18 cellular contexts compared by ENCODE assay signal in genomic region chr15:66408690-66409089, GRCh38. TPM values are rescaled to one million over a fixed set of nuclear protein-coding genes. Genes with fewer than 3 reads are reported as not detected.
DNase-seq lines count a peak whose midpoint lies in the region; ATAC-seq and TF ChIP-seq lines count a peak whose summit lies in the region.
"Had no signal": no experiment of that assay in that cellular context is flagged by ENCODE, and none has a peak within 500 bp of the region (broad histone marks: within the 10 kb centered on the region; RNA-seq: fewer than 3 reads in every experiment).

No MANE protein-coding gene starts in this region.

- H3K9ac ChIP-seq in IMR-90 (ENCODE audit: low read depth, low read length), result no peak overlapping the region

- no peaks in the 10 kb centered on the region for H3K36me3 ChIP-seq in IMR-90 (ENCODE audit: control insufficient read depth, insufficient read depth, low read length)
- H3K36me3 ChIP-seq: breast epithelium, tibial nerve had no signal

- TF ChIP-seq POLR2A in IMR-90 (IDR thresholded peaks at IDR 0.05; ENCODE audit: low read depth, low read length), result no peak

- no peak overlapping the region for H2AK5ac ChIP-seq in IMR-90 (ENCODE audit: low read depth, low read length)

- dilution Hi-C loops in IMR-90 (cut with HindIII; ENCODE audit: low sequenced_read_pairs, unreplicated experiment), result loop anchor here (25.0 kb wide), 1 partner anchor 96 kb away; no protein-coding TSS in a partner anchor

- no peak overlapping the region for H3K27ac ChIP-seq in CD4-positive, alpha-beta T cell (ENCODE audit: low read depth, low read length)
- no peak overlapping the region for H3K27ac ChIP-seq in IMR-90 (ENCODE audit: insufficient read depth, low read length)
- H3K27ac ChIP-seq: breast epithelium, epithelial cell of prostate, tibial nerve had no signal

- intact Hi-C loops in CD4-positive, alpha-beta T cell (cut with DNase I, micrococcal nuclease), result no loop called here
- intact Hi-C loops in IMR-90 (cut with micrococcal nuclease), result no loop called here

- H3K36me3 Mint-ChIP-seq in CD4-positive, alpha-beta T cell (ENCODE audit: low read depth), result no peaks in the 10 kb centered on the region
- peaks cover 6% of the 10 kb centered on the region for H3K36me3 Mint-ChIP-seq in nephron progenitor cell (ENCODE audit: low read depth)

- H4K8ac ChIP-seq in IMR-90 (ENCODE audit: low read depth in 2 of 2, low read length in 2 of 2), result no peak overlapping the region

- H2AFZ ChIP-seq in IMR-90 (replicated peaks; ENCODE audit: low read length, poor library complexity), result no peak overlapping the region

- no peaks in the 10 kb centered on the region for H3K9me3 Mint-ChIP-seq in CD4-positive, alpha-beta T cell
- peaks cover 6% of the 10 kb centered on the region for H3K9me3 Mint-ChIP-seq in nephron progenitor cell
- H3K9me3 Mint-ChIP-seq: activated CD4-positive, alpha-beta T cell treated with anti-CD3 and anti-CD28 coated beads, Interleukin-2, amount 10 ng/mL, durations not matched to agents 24 days and 14 days had no signal

- no peak overlapping the region for H4K91ac ChIP-seq in IMR-90 (ENCODE audit: insufficient read depth, low read depth, low read length)

- H3K9me3 ChIP-seq in CD4-positive, alpha-beta T cell (ENCODE audit: control insufficient read depth, low read length), result no peaks in the 10 kb centered on the region
- no peaks in the 10 kb centered on the region for H3K9me3 ChIP-seq in IMR-90 (ENCODE audit: control insufficient read depth, insufficient read depth, low read length)
- H3K9me3 ChIP-seq: breast epithelium, tibial nerve had no signal

- no peak overlapping the region for H2AK9ac ChIP-seq in IMR-90 (replicated peaks; ENCODE audit: low read depth, low read length, poor library complexity)

- no peak overlapping the region for H3K4me3 Mint-ChIP-seq in CD4-positive, alpha-beta T cell
- no peak overlapping the region for H3K4me3 Mint-ChIP-seq in nephron progenitor cell
- H3K4me3 Mint-ChIP-seq: activated CD4-positive, alpha-beta T cell treated with anti-CD3 and anti-CD28 coated beads, Interleukin-2, amount 10 ng/mL, durations not matched to agents 24 days and 14 days; activated CD8-positive, alpha-beta memory T cell treated with anti-CD3 and anti-CD28 coated beads, Interleukin-2, amount 10 ng/mL, durations not matched to agents 7 days and 5 days; stimulated activated naive CD8-positive, alpha-beta T cell treated with anti-CD3 and anti-CD28 coated beads, Interleukin-15, amount 100 ng/mL, for 72 hours had no signal

- H3K56ac ChIP-seq in IMR-90 (ENCODE audit: extremely low read depth, insufficient read depth, low read length), result no peak overlapping the region

- CTCF ChIA-PET in CD4-positive, alpha-beta T cell (lab: Charles Lee), result no interaction called here
- CTCF ChIA-PET in IMR-90 (lab: Yijun Ruan, JAX), result no interaction called here

- no peak for TF ChIP-seq RAD21 in IMR-90 (IDR thresholded peaks at IDR 0.05; ENCODE audit: low read length)

- H3K4me2 ChIP-seq in IMR-90 (ENCODE audit: low read depth, low read length), result no peak overlapping the region

- H2BK20ac ChIP-seq in IMR-90 (ENCODE audit: low read depth, low read length), result no peak overlapping the region

- H3K79me1 ChIP-seq in IMR-90 (ENCODE audit: low read depth in 1 of 2, low read length in 2 of 2), result peaks cover 45 to 95% of the 10 kb centered on the region in 2 experiments

- H2BK120ac ChIP-seq in IMR-90 (ENCODE audit: low read depth, low read length), result no peak overlapping the region

- in situ Hi-C loops in IMR-90 (cut with MboI; ENCODE audit: low sequenced_read_pairs), result no loop called here

- WGBS in IMR-90 (ENCODE audit: extremely low coverage in 2 of 2, insufficient read length in 1 of 2), 2 experiments, result 90% methylated on average over 3 of the region's 7 CpGs; no CpG with 5 or more reads in 1 of the 2 experiments

- H3K4me3 ChIP-seq in IMR-90 (ENCODE audit: insufficient read depth, low read depth, low read length), result no peak overlapping the region
- no peak overlapping the region for H3K4me3 ChIP-seq in fibroblast of the aortic adventitia (ENCODE audit: low read depth, low read length)
- H3K4me3 ChIP-seq: breast epithelium, tibial nerve had no signal

- no peak overlapping the region for H3K14ac ChIP-seq in IMR-90 (replicated peaks; ENCODE audit: low read depth, low read length)

- POLR2A ChIA-PET in CD4-positive, alpha-beta T cell (lab: Charles Lee), result no interaction called here
- POLR2A ChIA-PET in IMR-90 (lab: Charles Lee; ENCODE audit: unreplicated experiment), result no interaction called here

- H3K27ac Mint-ChIP-seq in CD4-positive, alpha-beta T cell, result peak overlapping the region; percentile 35
- H3K27ac Mint-ChIP-seq in nephron progenitor cell, result peak overlapping the region; percentile 75
- H3K27ac Mint-ChIP-seq: activated CD4-positive, alpha-beta T cell treated with anti-CD3 and anti-CD28 coated beads, Interleukin-2, amount 10 ng/mL, durations not matched to agents 24 days and 14 days; activated CD8-positive, alpha-beta memory T cell treated with anti-CD3 and anti-CD28 coated beads, Interleukin-2, amount 10 ng/mL, durations not matched to agents 7 days and 5 days had no signal

- no peaks in the 10 kb centered on the region for H3K27me3 ChIP-seq in CD4-positive, alpha-beta T cell (ENCODE audit: control insufficient read depth, insufficient read depth, low read length)
- no peaks in the 10 kb centered on the region for H3K27me3 ChIP-seq in IMR-90 (ENCODE audit: control insufficient read depth, insufficient read depth, low read length)
- H3K27me3 ChIP-seq: breast epithelium, tibial nerve had no signal

- no peak overlapping the region for H3K4ac ChIP-seq in IMR-90 (ENCODE audit: low read depth, low read length)

- H3K23ac ChIP-seq in IMR-90 (ENCODE audit: low read depth, low read length), result no peak overlapping the region; the same call in 1 of the 2 replicates

- peaks cover 90% of the 10 kb centered on the region for H3K4me1 Mint-ChIP-seq in CD4-positive, alpha-beta T cell (ENCODE audit: low read depth)
- H3K4me1 Mint-ChIP-seq in nephron progenitor cell, result peaks cover 58% of the 10 kb centered on the region

- H3K9me1 ChIP-seq in IMR-90 (ENCODE audit: insufficient read depth, low read length), result peaks cover 20% of the 10 kb centered on the region

- H4K20me1 ChIP-seq in IMR-90 (ENCODE audit: insufficient read depth, low read length), result peaks cover 92% of the 10 kb centered on the region

- ATAC-seq in CD4-positive, alpha-beta T cell (ENCODE audit: poor library complexity), result no peak
- ATAC-seq in IMR-90 (ENCODE audit: low read depth), result no peak
- ATAC-seq: activated CD8-positive, alpha-beta memory T cell treated with anti-CD3 and anti-CD28 coated beads, Interleukin-2, amount 10 ng/mL, durations not matched to agents 7 days and 5 days; stimulated activated naive CD8-positive, alpha-beta T cell treated with anti-CD3 and anti-CD28 coated beads, Interleukin-15, amount 100 ng/mL, for 72 hours had no signal

- no peak overlapping the region for H3K18ac ChIP-seq in IMR-90 (ENCODE audit: low read depth, low read length)

- no peak for TF ChIP-seq CTCF in CD4-positive, alpha-beta T cell (IDR thresholded peaks at IDR 0.05)
- TF ChIP-seq CTCF in IMR-90 (conservative IDR thresholded peaks at IDR 0.05; ENCODE audit: low read depth, low read length) (no peak), fibroblast of the aortic adventitia (IDR thresholded peaks at IDR 0.05; ENCODE audit: insufficient read depth, low read length) (no peak), nephron progenitor cell (IDR thresholded peaks at IDR 0.05) (no peak)

- H3K27me3 Mint-ChIP-seq in CD4-positive, alpha-beta T cell, result no peaks in the 10 kb centered on the region
- peaks cover 4% of the 10 kb centered on the region for H3K27me3 Mint-ChIP-seq in nephron progenitor cell (ENCODE audit: low read depth, poor library complexity)
- H3K27me3 Mint-ChIP-seq: activated CD4-positive, alpha-beta T cell treated with anti-CD3 and anti-CD28 coated beads, Interleukin-2, amount 10 ng/mL, durations not matched to agents 24 days and 14 days; activated CD8-positive, alpha-beta memory T cell treated with anti-CD3 and anti-CD28 coated beads, Interleukin-2, amount 10 ng/mL, durations not matched to agents 7 days and 5 days; stimulated activated naive CD8-positive, alpha-beta T cell treated with anti-CD3 and anti-CD28 coated beads, Interleukin-15, amount 100 ng/mL, for 72 hours had no signal

- H2BK15ac ChIP-seq in IMR-90 (ENCODE audit: low read depth, low read length), result no peak overlapping the region

- H3K4me1 ChIP-seq in IMR-90 (ENCODE audit: control insufficient read depth, insufficient read depth, low read length), result peaks cover 12% of the 10 kb centered on the region
- H3K4me1 ChIP-seq: breast epithelium had no signal

- H2BK5ac ChIP-seq in IMR-90 (ENCODE audit: low read depth, low read length, poor library complexity, severe bottlenecking), result no peak overlapping the region

- BruUV-seq in IMR-90 (replicated peaks; lab: Mats Ljungman, UMichigan), result no TSS peak

- H4K5ac ChIP-seq in IMR-90 (ENCODE audit: low read depth, low read length), result no peak overlapping the region

- DNase-seq in CD4-positive, alpha-beta T cell, result no peak
- DNase-seq in IMR-90 (no peak), fibroblast of the aortic adventitia (ENCODE audit: low read depth) (peak; percentile 19), nephron progenitor cell (no peak), GF-D8 (lab: John Stamatoyannopoulos, UW) (no peak), activated gamma-delta T cell (lab: John Stamatoyannopoulos, UW) (no peak), AG08395 (ENCODE audit: low spot score) (no peak)
- DNase-seq: activated CD4-positive, alpha-beta T cell treated with anti-CD3 and anti-CD28 coated beads, Interleukin-2, amount 10 ng/mL, durations not matched to agents 24 days and 14 days; activated CD8-positive, alpha-beta memory T cell treated with anti-CD3 and anti-CD28 coated beads, Interleukin-2, amount 10 ng/mL, durations not matched to agents 7 days and 5 days; foreskin melanocyte; kidney; NCI-H1436; RPMI8226; small intestine; stimulated activated naive CD8-positive, alpha-beta T cell treated with anti-CD3 and anti-CD28 coated beads, Interleukin-15, amount 100 ng/mL, for 72 hours had no signal

TF ChIP-seq in IMR-90, 13 proteins besides CTCF, POLR2A, EP300 and RAD21:
- peak; percentile 88 for TF ChIP-seq MAFK (IDR thresholded peaks at IDR 0.05; ENCODE audit: low read depth, low read length)
- TF ChIP-seq CHD1 (IDR thresholded peaks at IDR 0.05; ENCODE audit: low read depth, low read length), result no peak

RNA-seq across cellular contexts. Expression of gene MAP2K1, which starts 22.0 kb away (rescaled TPM):
- 10 to 100 TPM; 33.8 to 34.7 TPM for total RNA-seq in CD4-positive, alpha-beta T cell
- total RNA-seq in IMR-90 (2012; rRNA removed), result 37.8 and 58.9 TPM in 2 replicates
- polyA plus RNA-seq in IMR-90 (2012; rRNA removed), result 33.3 and 34.7 TPM in 2 replicates
- 18.9 and 28.3 TPM in 2 replicates for polyA plus RNA-seq in IMR-90 (2012; cell fraction: cytosol; rRNA removed)
- polyA plus RNA-seq in IMR-90 (2012; cell fraction: nucleus; rRNA removed; ENCODE audit: low replicate concordance), result 9.2 and 28.3 TPM in 2 replicates
- total RNA-seq in fibroblast of the aortic adventitia (ENCODE audit: low replicate concordance), result 23.4 and 52.2 TPM in 2 replicates

RNA-seq across cellular contexts. Expression of gene TIPIN, which starts 52.2 kb away (rescaled TPM):
- total RNA-seq in CD4-positive, alpha-beta T cell, result 1 to 10 TPM; 3.7 to 3.9 TPM
- total RNA-seq in IMR-90 (2012; rRNA removed) (7.3 and 15.0 TPM in 2 replicates), fibroblast of the aortic adventitia (ENCODE audit: low replicate concordance) (7.0 and 21.5 TPM in 2 replicates)
- 6.3 and 6.9 TPM in 2 replicates for polyA plus RNA-seq in IMR-90 (2012; rRNA removed)
- polyA plus RNA-seq in IMR-90 (2012; cell fraction: cytosol; rRNA removed), result 0.89 and 1.9 TPM in 2 replicates
- 0.44 and 2.3 TPM in 2 replicates for polyA plus RNA-seq in IMR-90 (2012; cell fraction: nucleus; rRNA removed; ENCODE audit: low replicate concordance)
